ENCODE assay signal across 3 cellular contexts in genomic region chr22:36594569-36594968, GRCh38.
TF ChIP-seq lines count a peak whose summit lies in the region.

No MANE protein-coding gene starts in this region.

TF ChIP-seq in HEK293, 187 proteins besides CTCF, POLR2A, EP300 and RAD21 (continues in another document):
- TF ChIP-seq YY2 (tag by site-specific recombination; IDR thresholded peaks at IDR 0.05) = no peak
- TF ChIP-seq ZNF571 (tag by site-specific recombination; IDR thresholded peaks at IDR 0.05) = peak; percentile 19; the same call in 1 of the 2 replicates
- TF ChIP-seq ZNF248 (tag by site-specific recombination; IDR thresholded peaks at IDR 0.05) = no peak
- peak; percentile 16; the same call in 1 of the 2 replicates for TF ChIP-seq ZNF148 (tag by site-specific recombination; IDR thresholded peaks at IDR 0.05; ENCODE audit: borderline replicate concordance)
- TF ChIP-seq BCL6B (tag by site-specific recombination; IDR thresholded peaks at IDR 0.05) = 0 out of 2 replicates have a peak, but pooled peaks have one; percentile 20
- TF ChIP-seq ZNF785 (tag by site-specific recombination; IDR thresholded peaks at IDR 0.05) = peak; percentile 20; the same call in 1 of the 2 replicates
- no peak for TF ChIP-seq SP7 (tag by site-specific recombination; IDR thresholded peaks at IDR 0.05)
- peak; percentile 24; the same call in 1 of the 2 replicates for TF ChIP-seq EGR2 (tag by site-specific recombination; IDR thresholded peaks at IDR 0.05; ENCODE audit: low read depth)
- TF ChIP-seq RBAK (tag by site-specific recombination; IDR thresholded peaks at IDR 0.05) = no peak
- no peak for TF ChIP-seq ZNF174 (tag by site-specific recombination; IDR thresholded peaks at IDR 0.05)
- no peak for TF ChIP-seq ZNF426 (tag by site-specific recombination; IDR thresholded peaks at IDR 0.05)
- TF ChIP-seq ZSCAN4 (tag by site-specific recombination; IDR thresholded peaks at IDR 0.05) = peak; percentile 100
- TF ChIP-seq ZNF391 (tag by site-specific recombination; IDR thresholded peaks at IDR 0.05; ENCODE audit: borderline replicate concordance, low read depth) = no peak
- no peak for TF ChIP-seq GFI1B (tag by site-specific recombination; IDR thresholded peaks at IDR 0.05)
- TF ChIP-seq ZFP3 (tag by site-specific recombination; IDR thresholded peaks at IDR 0.05; ENCODE audit: low read depth) = no peak
- no peak for TF ChIP-seq ZNF677 (tag by site-specific recombination; IDR thresholded peaks at IDR 0.05)
- TF ChIP-seq ZNF274 (IDR thresholded peaks at IDR 0.05; ENCODE audit: low read length) = no peak
- TF ChIP-seq ZNF274 (tag by site-specific recombination; IDR thresholded peaks at IDR 0.05; ENCODE audit: borderline replicate concordance) = no peak
- 0 out of 2 replicates have a peak, but pooled peaks have one; percentile 27 for TF ChIP-seq ZNF311 (tag by site-specific recombination; IDR thresholded peaks at IDR 0.05; ENCODE audit: borderline replicate concordance)

TF ChIP-seq in IMR-90, 13 proteins besides CTCF, POLR2A, EP300 and RAD21:
- TF ChIP-seq BHLHE40 (IDR thresholded peaks at IDR 0.05; ENCODE audit: low read depth, low read length) (no peak), SMC3 (IDR thresholded peaks at IDR 0.05; ENCODE audit: low read depth, low read length) (no peak), MAZ (IDR thresholded peaks at IDR 0.05; ENCODE audit: borderline replicate concordance, low read depth, low read length) (no peak), NFE2L2 (IDR thresholded peaks at IDR 0.05; ENCODE audit: low read depth, low read length) (no peak), ELK1 (IDR thresholded peaks at IDR 0.05; ENCODE audit: borderline replicate concordance, low read depth, low read length) (no peak)

TF ChIP-seq in H1, 55 proteins besides CTCF, POLR2A, EP300 and RAD21:
- TF ChIP-seq NRF1 (IDR thresholded peaks at IDR 0.05; ENCODE audit: low read depth, low read length) (no peak), ASH2L (IDR thresholded peaks at IDR 0.05; ENCODE audit: low read length) (no peak), ATF3 (IDR thresholded peaks at IDR 0.05; ENCODE audit: insufficient read depth, low read depth, low read length) (no peak)
